24 cellular contexts compared by ENCODE assay signal in the genomic region with DNA sequence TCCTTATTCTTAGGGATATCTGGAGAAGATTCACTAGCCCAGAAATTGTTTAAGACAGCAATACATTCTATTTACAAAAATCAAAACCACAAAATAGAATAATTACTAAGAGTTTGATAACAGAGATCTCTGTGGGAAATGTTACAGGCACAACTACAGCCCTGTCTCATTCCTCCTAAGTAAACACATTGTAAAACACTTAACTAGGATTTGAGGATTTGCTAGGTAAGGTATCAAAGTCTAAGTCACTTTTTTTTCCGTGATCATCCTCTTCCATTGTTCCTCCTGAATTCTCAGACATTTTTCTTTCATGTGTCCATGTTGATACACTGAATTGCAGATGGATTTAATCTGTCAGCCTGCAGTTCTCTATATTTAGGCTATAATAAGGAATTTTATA.
"Had no signal": no experiment of that assay in that cellular context is flagged by ENCODE, and none has a peak within 500 bp of the region (broad histone marks: within the 10 kb centered on the region; RNA-seq: fewer than 3 reads in every experiment).

No MANE protein-coding gene starts in this region.

- DNase-seq: activated B cell treated with CpG ODN at 0.5 μM for 24 hours; activated CD4-positive, alpha-beta memory T cell treated with anti-CD3 and anti-CD28 coated beads for 36 hours; activated CD4-positive, alpha-beta T cell treated with anti-CD3 and anti-CD28 coated beads, Interleukin-2, amount 10 ng/mL, durations not matched to agents 7 days and 5 days; activated CD8-positive, alpha-beta memory T cell treated with anti-CD3 and anti-CD28 coated beads for 24 hours; activated effector memory CD4-positive, alpha-beta T cell treated with anti-CD3 and anti-CD28 coated beads, Interleukin-2, amount 50 U/mL, for 16 hours; activated naive CD4-positive, alpha-beta T cell treated with anti-CD3 and anti-CD28 coated beads for 36 hours; activated T-cell treated with anti-CD3 and anti-CD28 coated beads, Interleukin-2, amount 50 U/mL, for 4 hours; amygdala; caudate nucleus; KG1; MG63; MV-4-11; NCI-H1105; NCI-H1436; NCI-H1694 treated with DMSO at 0.1 percent for 48 hours; NCI-H2029 treated with DMSO at 0.1 percent for 48 hours; NCI-H446; NCI-H524; PC-3; SHP77 treated with DMSO at 0.1 percent for 48 hours; T-cell; T-helper 2 cell; T1000 had no signal

- H3K36me3 Mint-ChIP-seq: activated CD4-positive, alpha-beta memory T cell treated with anti-CD3 and anti-CD28 coated beads for 36 hours; activated naive CD8-positive, alpha-beta T cell; T-cell had no signal

- H3K4me1 Mint-ChIP-seq: activated B cell treated with CpG ODN at 0.5 μM for 24 hours; activated CD4-positive, alpha-beta T cell treated with anti-CD3 and anti-CD28 coated beads, Interleukin-2, amount 10 ng/mL, durations not matched to agents 7 days and 5 days; T-cell had no signal

- H3K4me3 ChIP-seq: MG63 had no signal

- ATAC-seq: activated T-cell treated with anti-CD3 and anti-CD28 coated beads, Interleukin-2, amount 50 U/mL, for 4 hours; PC-3; T-cell had no signal

- H3K4me3 Mint-ChIP-seq: activated B cell treated with CpG ODN at 0.5 μM for 24 hours; activated CD4-positive, alpha-beta memory T cell treated with anti-CD3 and anti-CD28 coated beads for 36 hours; activated CD4-positive, alpha-beta T cell treated with anti-CD3 and anti-CD28 coated beads, Interleukin-2, amount 10 ng/mL, durations not matched to agents 7 days and 5 days; activated naive CD4-positive, alpha-beta T cell treated with anti-CD3 and anti-CD28 coated beads for 36 hours; activated naive CD8-positive, alpha-beta T cell; activated T-cell treated with anti-CD3 and anti-CD28 coated beads, Interleukin-2, amount 50 U/mL, for 4 hours; T-cell had no signal

- H3K27ac Mint-ChIP-seq: activated B cell treated with CpG ODN at 0.5 μM for 24 hours; activated CD4-positive, alpha-beta memory T cell treated with anti-CD3 and anti-CD28 coated beads for 36 hours; activated CD4-positive, alpha-beta T cell treated with anti-CD3 and anti-CD28 coated beads, Interleukin-2, amount 10 ng/mL, durations not matched to agents 7 days and 5 days; activated naive CD4-positive, alpha-beta T cell treated with anti-CD3 and anti-CD28 coated beads for 36 hours; activated naive CD8-positive, alpha-beta T cell; T-cell had no signal

- H3K27me3 Mint-ChIP-seq: activated B cell treated with CpG ODN at 0.5 μM for 24 hours; activated CD4-positive, alpha-beta memory T cell treated with anti-CD3 and anti-CD28 coated beads for 36 hours; activated CD4-positive, alpha-beta T cell treated with anti-CD3 and anti-CD28 coated beads, Interleukin-2, amount 10 ng/mL, durations not matched to agents 7 days and 5 days; activated naive CD8-positive, alpha-beta T cell; T-cell had no signal

- H3K9me3 Mint-ChIP-seq: activated B cell treated with CpG ODN at 0.5 μM for 24 hours; activated CD4-positive, alpha-beta T cell treated with anti-CD3 and anti-CD28 coated beads, Interleukin-2, amount 10 ng/mL, durations not matched to agents 7 days and 5 days; activated naive CD4-positive, alpha-beta T cell treated with anti-CD3 and anti-CD28 coated beads for 36 hours; activated T-cell treated with anti-CD3 and anti-CD28 coated beads, Interleukin-2, amount 50 U/mL, for 4 hours had no signal

- H3K9me3 ChIP-seq: MG63 had no signal

- H3K27me3 ChIP-seq: MG63 had no signal

- H3K36me3 ChIP-seq: MG63 had no signal
